In the genomic region with DNA sequence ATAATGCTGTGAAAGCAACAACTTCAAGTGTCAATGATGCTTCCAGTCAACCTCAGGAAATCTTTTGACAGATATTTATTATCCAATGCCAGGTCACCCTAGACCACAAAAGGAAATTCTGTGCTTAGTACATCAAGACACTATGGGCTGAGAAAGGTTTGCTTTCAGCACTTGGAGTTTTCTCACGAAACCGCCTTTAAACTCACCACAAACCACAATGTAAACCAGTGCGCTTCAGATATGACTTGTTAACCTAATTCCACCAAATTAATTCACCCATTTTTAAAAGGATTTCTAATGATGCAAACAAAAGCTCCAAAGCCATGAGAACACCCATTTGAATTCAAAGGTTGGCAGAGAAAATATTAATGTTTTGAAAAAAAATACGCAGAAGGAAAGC, we compare ENCODE assay signal across 12 cellular contexts.
A peak's percentile ranks its signal among the peaks of the same experiment; 100 is the strongest.
DNase-seq lines count a peak whose midpoint lies in the region; ATAC-seq and TF ChIP-seq lines count a peak whose summit lies in the region.
"Had no signal": no experiment of that assay in that cellular context is flagged by ENCODE, and none has a peak within 500 bp of the region (broad histone marks: within the 10 kb centered on the region; RNA-seq: fewer than 3 reads in every experiment).

No MANE protein-coding gene starts in this region.

- H3K27me3 ChIP-seq in CD8-positive, alpha-beta T cell (ENCODE audit: insufficient read depth, low read length), result no peaks in the 10 kb centered on the region

- no peaks in the 10 kb centered on the region for H3K9me3 ChIP-seq in CD8-positive, alpha-beta T cell (ENCODE audit: low read length)

- DNase-seq in Kasumi-1 (lab: John Stamatoyannopoulos, UW), result peak; percentile 6 to 12
- DNase-seq in iris pigment epithelial cell (ENCODE audit: low read depth), result peak; percentile 83
- no peak for DNase-seq in G401 (ENCODE audit: low spot score)
- no peak for DNase-seq in NCI-H1417 (lab: John Stamatoyannopoulos, UW)
- DNase-seq in CD8-positive, alpha-beta T cell, result no peak
- no peak for DNase-seq in NCI-H146 treated with DMSO at 0.1 percent for 48 hours (lab: John Stamatoyannopoulos, UW; ENCODE audit: unreplicated experiment)
- DNase-seq: activated CD4-positive, alpha-beta T cell treated with anti-CD3 and anti-CD28 coated beads for 48 hours; RPMI8226 had no signal

- peaks cover 51% of the 10 kb centered on the region for H3K27me3 Mint-ChIP-seq in CD8-positive, alpha-beta T cell (ENCODE audit: low read depth)

- in situ Hi-C loops in G401 (cut with HindIII; ENCODE audit: low sequenced_read_pairs), result no loop called here

- no peak overlapping the region for H3K27ac ChIP-seq in CD8-positive, alpha-beta T cell (ENCODE audit: low read depth, low read length)

- no peaks in the 10 kb centered on the region for H3K4me1 ChIP-seq in CD8-positive, alpha-beta T cell (ENCODE audit: insufficient read depth, low read length)

- intact Hi-C loops in CD8-positive, alpha-beta T cell (cut with DNase I, micrococcal nuclease), result no loop called here

- no peak for TF ChIP-seq CTCF in CD8-positive, alpha-beta T cell (IDR thresholded peaks at IDR 0.05)

- H3K36me3 Mint-ChIP-seq in CD8-positive, alpha-beta T cell, result no peaks in the 10 kb centered on the region

- no peaks in the 10 kb centered on the region for H3K9me3 Mint-ChIP-seq in CD8-positive, alpha-beta T cell

- no peak overlapping the region for H3K4me3 Mint-ChIP-seq in CD8-positive, alpha-beta T cell

- no peaks in the 10 kb centered on the region for H3K4me1 Mint-ChIP-seq in CD8-positive, alpha-beta T cell (ENCODE audit: low read depth)

- H3K36me3 ChIP-seq in CD8-positive, alpha-beta T cell (ENCODE audit: insufficient read depth, low read length), result no peaks in the 10 kb centered on the region

- CTCF ChIA-PET in CD8-positive, alpha-beta T cell (lab: Charles Lee), result no interaction called here

- H3K27ac Mint-ChIP-seq in CD8-positive, alpha-beta T cell, result no peak overlapping the region

- H3K4me3 ChIP-seq in CD8-positive, alpha-beta T cell (ENCODE audit: low read depth, low read length), result no peak overlapping the region
- H3K4me3 ChIP-seq: lung had no signal

- ATAC-seq in GM18858 (IDR thresholded peaks at IDR 0.05; ENCODE audit: unreplicated experiment) (peak; percentile 68), HG02623 (IDR thresholded peaks at IDR 0.05; ENCODE audit: unreplicated experiment) (peak; percentile 53)
- ATAC-seq in CD8-positive, alpha-beta T cell, result no peak
- ATAC-seq: HCT116 had no signal

- POLR2A ChIA-PET in CD8-positive, alpha-beta T cell (lab: Charles Lee), result no interaction called here

Comparison
In these comparisons a context has a peak if more than half of its experiments do, and no peak if none do; other contexts are left out.
1. DNase-seq: peak in Kasumi-1 (2 of 2) and iris pigment epithelial cell (single experiment); none in G401 (single experiment), NCI-H1417 (0 of 3), CD8-positive, alpha-beta T cell (0 of 7) and NCI-H146 treated with DMSO at 0.1 percent for 48 hours (single experiment).